16 cellular contexts compared by ENCODE assay signal in the genomic region with DNA sequence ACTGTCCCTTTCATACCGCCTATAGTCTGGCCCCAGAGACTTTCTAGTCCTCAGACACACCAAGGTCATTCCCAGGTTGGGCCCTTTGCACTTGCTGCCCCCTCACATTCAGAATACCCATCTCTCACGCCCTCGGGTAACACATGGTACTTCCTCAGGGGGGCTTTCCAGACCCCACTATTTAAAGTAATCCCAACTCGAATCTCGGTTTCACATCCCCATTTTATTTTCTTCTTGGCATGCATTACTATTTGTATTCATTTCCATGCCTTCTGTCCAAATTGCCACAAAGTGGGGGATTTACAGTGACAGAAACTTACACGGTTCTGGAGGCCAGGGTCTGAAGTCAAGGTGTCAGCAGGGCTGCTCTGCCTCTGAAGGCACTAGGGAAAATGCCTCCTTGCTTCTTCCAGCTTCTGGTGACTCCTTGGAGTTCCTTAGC. TPM values are rescaled to one million over a fixed set of nuclear protein-coding genes. Genes with fewer than 3 reads are reported as not detected.
DNase-seq lines count a peak whose midpoint lies in the region; ATAC-seq, FAIRE-seq and TF ChIP-seq lines count a peak whose summit lies in the region.
"Had no signal": no experiment of that assay in that cellular context is flagged by ENCODE, and none has a peak within 500 bp of the region (broad histone marks: within the 10 kb centered on the region; RNA-seq: fewer than 3 reads in every experiment).

No MANE protein-coding gene starts in this region.

- H3K9me3 ChIP-seq in left lung (no peaks in the 10 kb centered on the region), small intestine (ENCODE audit: control insufficient read depth, low read depth) (no peaks in the 10 kb centered on the region), stomach (no peaks in the 10 kb centered on the region)
- H3K9me3 ChIP-seq: tibial nerve had no signal

- 79 to 86% (median 83%) methylated on average over 6 of the region's 6 CpGs for WGBS in small intestine, 3 donors
- 89 to 92% (median 91%) methylated on average over 6 of the region's 6 CpGs for WGBS in stomach, 5 donors

- ATAC-seq in GM19395 (IDR thresholded peaks at IDR 0.05; ENCODE audit: unreplicated experiment) (peak; percentile 70), HG02798 (IDR thresholded peaks at IDR 0.05; ENCODE audit: poor library complexity, unreplicated experiment) (peak; percentile 84), HG03520 (IDR thresholded peaks at IDR 0.05; ENCODE audit: unreplicated experiment) (peak; percentile 64), left lung (no peak)
- ATAC-seq: left lobe of liver had no signal

- H3K4me3 ChIP-seq in left lung (no peak overlapping the region), small intestine (ENCODE audit: low read depth in 1 of 2, low read length in 2 of 2) (no peak overlapping the region), stomach (no peak overlapping the region)
- H3K4me3 ChIP-seq: tibial nerve had no signal

- no peaks in the 10 kb centered on the region for H3K27me3 ChIP-seq in left lung
- no peaks in the 10 kb centered on the region for H3K27me3 ChIP-seq in small intestine (ENCODE audit: control insufficient read depth in 2 of 2, insufficient read depth in 2 of 2, low read length in 2 of 2)
- H3K27me3 ChIP-seq in stomach, result no peaks in the 10 kb centered on the region
- H3K27me3 ChIP-seq: tibial nerve had no signal

- H3K4me1 ChIP-seq in left lung, result no peaks in the 10 kb centered on the region
- H3K4me1 ChIP-seq in small intestine (ENCODE audit: control insufficient read depth in 2 of 2, insufficient read depth in 1 of 2, low read depth in 1 of 2, low read length in 1 of 2), result no peaks in the 10 kb centered on the region
- H3K4me1 ChIP-seq in stomach, result peaks cover 0 to 11% (median 7%) of the 10 kb centered on the region in 4 donors
- H3K4me1 ChIP-seq: tibial nerve had no signal

- H3K27ac ChIP-seq in left lung, result no peak overlapping the region
- no peak overlapping the region for H3K27ac ChIP-seq in small intestine (ENCODE audit: low read depth in 1 of 2, low read length in 1 of 2)
- no peak overlapping the region for H3K27ac ChIP-seq in stomach
- H3K27ac ChIP-seq: C4-2B, tibial nerve had no signal

- no peak for FAIRE-seq in small intestine (lab: Jason Lieb, UNC)

- intact Hi-C loops in left lung (cut with DNase I) (no loop called here), stomach (cut with DNase I; ENCODE audit: low total_unique reads) (no loop called here)

- in situ Hi-C loops in GM13976 (cut with MboI; ENCODE audit: low sequenced_read_pairs, unreplicated experiment), result no loop called here

- TF ChIP-seq POLR2A in stomach (IDR thresholded peaks at IDR 0.05), result no peak

- DNase-seq in GM13976 (ENCODE audit: low spot score) (peak; percentile 25), left lung (no peak), small intestine (no peak), hippocampal formation (lab: John Stamatoyannopoulos, UW) (no peak), stomach (no peak)
- DNase-seq: activated naive CD8-positive, alpha-beta T cell treated with anti-CD3 and anti-CD28 coated beads, Interleukin-2, amount 10 ng/mL, durations not matched to agents 7 days and 5 days; foreskin fibroblast; NCI-H1092; NCI-H82; SW 1271 had no signal

- TF ChIP-seq EP300 in stomach (IDR thresholded peaks at IDR 0.05), result no peak

- TF ChIP-seq CTCF in GM13976 (IDR thresholded peaks at IDR 0.05; ENCODE audit: borderline replicate concordance, control extremely low read depth, extremely low read depth, insufficient read depth, missing control alignments) (no peak), left lung (IDR thresholded peaks at IDR 0.05) (no peak), stomach (IDR thresholded peaks at IDR 0.05) (no peak)

- H3K36me3 ChIP-seq in left lung (peaks cover 0 to 53% of the 10 kb centered on the region in 2 donors), small intestine (ENCODE audit: control insufficient read depth in 2 of 2, insufficient read depth in 2 of 2, low read length in 2 of 2) (peaks cover 1 to 8% of the 10 kb centered on the region in 2 donors), stomach (peaks cover 5 to 49% (median 44%) of the 10 kb centered on the region in 4 donors)

RNA-seq across cellular contexts. Expression of a gene that starts 15.0 kb away (rescaled TPM):
- total RNA-seq in left lung (100 to 1,000 TPM in 1 of 2 donors, 10 to 100 TPM in 1; 99.7 to 132 TPM), stomach (10 to 100 TPM in 4 of 5 donors, 1 to 10 TPM in 1; 3.5 to 91.1 (median 44.6) TPM)
- polyA plus RNA-seq in small intestine (10 to 100 TPM in 1 of 3 donors, 1 to 10 TPM in 2; 9.4 to 80.4 (median 9.5) TPM), stomach (10 to 100 TPM; 21.8 to 37.8 (median 24.5) TPM)
